In genomic region chr5:78887384-78888118, GRCh38 we compare ENCODE assay signal across 1 cellular context.
A peak's percentile ranks its signal among the peaks of the same experiment; 100 is the strongest.
TF ChIP-seq lines count a peak whose summit lies in the region.

No MANE protein-coding gene starts in this region.

TF ChIP-seq in GM12878, 131 proteins besides CTCF, POLR2A, EP300 and RAD21 (continued from another document):
- TF ChIP-seq ATF3 (IDR thresholded peaks at IDR 0.05; ENCODE audit: borderline replicate concordance, extremely low read depth, low read depth, low read length) (no peak), JUND (IDR thresholded peaks at IDR 0.05; ENCODE audit: low read depth, low read length) (peak; percentile 85; the same call in 1 of the 2 replicates), GATAD2B (conservative IDR thresholded peaks at IDR 0.05; ENCODE audit: low read depth) (0 out of 2 replicates have a peak, but pooled peaks have one; percentile 56), RELA (IDR thresholded peaks at IDR 0.05; ENCODE audit: borderline replicate concordance, partially characterized antibody) (no peak), NFXL1 (IDR thresholded peaks at IDR 0.05; ENCODE audit: borderline replicate concordance) (no peak), IRF4 (IDR thresholded peaks at IDR 0.05; ENCODE audit: low read depth, low read length) (peak; percentile 99), BCL11A (IDR thresholded peaks at IDR 0.05; ENCODE audit: low read depth, low read length) (peak; percentile 97), ZNF384 (IDR thresholded peaks at IDR 0.05; ENCODE audit: borderline replicate concordance, low read depth, low read length) (no peak), NR2C2 (IDR thresholded peaks at IDR 0.05; ENCODE audit: borderline replicate concordance, control insufficient read depth, insufficient read length, low read depth) (no peak), BHLHE40 (IDR thresholded peaks at IDR 0.05; ENCODE audit: borderline replicate concordance in 1 of 2, low read depth in 2 of 2, low read length in 1 of 2) (peak; percentile 58 to 70; a peak in 2 of 4 replicates), CEBPB (IDR thresholded peaks at IDR 0.05; ENCODE audit: borderline replicate concordance in 1 of 2, low read depth in 2 of 2, low read length in 2 of 2) (peak in 1 of 2 experiments; percentile 86; a peak in 2 of 4 replicates), BMI1 (IDR thresholded peaks at IDR 0.05; ENCODE audit: borderline replicate concordance) (peak; percentile 62; the same call in 1 of the 2 replicates), CBFB (IDR thresholded peaks at IDR 0.05; ENCODE audit: low read depth) (peak; percentile 98), PKNOX1 (IDR thresholded peaks at IDR 0.05) (no peak), BCLAF1 (IDR thresholded peaks at IDR 0.05) (no peak), TAF1 (IDR thresholded peaks at IDR 0.05; ENCODE audit: borderline replicate concordance, low read depth, low read length) (no peak)
